ENCODE assay signal across 1 cellular context in genomic region chr1:28877132-28877781, GRCh38.
TF ChIP-seq lines count a peak whose summit lies in the region.

No MANE protein-coding gene starts in this region.

TF ChIP-seq in HEK293, 187 proteins besides CTCF, POLR2A, EP300 and RAD21 (continued from another document):
- TF ChIP-seq ZNF518A (tag by site-specific recombination; conservative IDR thresholded peaks at IDR 0.05; ENCODE audit: low read depth) = no peak
- TF ChIP-seq ZEB2 (tag by site-specific recombination; IDR thresholded peaks at IDR 0.05) = peak; percentile 95
- no peak for TF ChIP-seq ZNF792 (tag by site-specific recombination; IDR thresholded peaks at IDR 0.05)
- TF ChIP-seq ZBTB26 (tag by site-specific recombination; optimal IDR thresholded peaks at IDR 0.05) = peak; percentile 13
- TF ChIP-seq MEIS1 (CRISPR knock-in tag; IDR thresholded peaks at IDR 0.05; ENCODE audit: borderline replicate concordance) = no peak
- TF ChIP-seq YY1 (tag by site-specific recombination; IDR thresholded peaks at IDR 0.05) = peak; percentile 58; the same call in 1 of the 2 replicates
- TF ChIP-seq TRIM28 (IDR thresholded peaks at IDR 0.05; ENCODE audit: borderline replicate concordance, low read length) = peak; percentile 70; the same call in 1 of the 2 replicates
